ENCODE assay signal across 21 cellular contexts in genomic region chr18:23470620-23471387, GRCh38. TPM values are rescaled to one million over a fixed set of nuclear protein-coding genes. Genes with fewer than 3 reads are reported as not detected.
DNase-seq lines count a peak whose midpoint lies in the region; ATAC-seq and TF ChIP-seq lines count a peak whose summit lies in the region.
"Had no signal": no experiment of that assay in that cellular context is flagged by ENCODE, and none has a peak within 500 bp of the region (broad histone marks: within the 10 kb centered on the region; RNA-seq: fewer than 3 reads in every experiment).

No MANE protein-coding gene starts in this region.

- TSS peak; percentile 44 for BruUV-seq in Panc1 (replicated peaks; lab: Mats Ljungman, UMichigan)

- no peak overlapping the region for H3K4me3 Mint-ChIP-seq in activated naive CD8-positive, alpha-beta T cell treated with anti-CD3 and anti-CD28 coated beads for 36 hours
- H3K4me3 Mint-ChIP-seq in activated naive CD8-positive, alpha-beta T cell treated with anti-CD3 and anti-CD28 coated beads, Interleukin-2, amount 50 U/mL, for 24 hours, result no peak overlapping the region
- no peak overlapping the region for H3K4me3 Mint-ChIP-seq in type B pancreatic cell
- no peak overlapping the region for H3K4me3 Mint-ChIP-seq in activated CD8-positive, alpha-beta T cell treated with anti-CD3 and anti-CD28 coated beads for 36 hours
- H3K4me3 Mint-ChIP-seq: CD4-positive, alpha-beta memory T cell; H9 had no signal

- peak overlapping the region; percentile 44 for H3K27ac Mint-ChIP-seq in activated naive CD8-positive, alpha-beta T cell treated with anti-CD3 and anti-CD28 coated beads for 36 hours
- H3K27ac Mint-ChIP-seq in activated naive CD8-positive, alpha-beta T cell treated with anti-CD3 and anti-CD28 coated beads, Interleukin-2, amount 50 U/mL, for 24 hours, result no peak overlapping the region
- H3K27ac Mint-ChIP-seq in type B pancreatic cell, result peak overlapping the region; percentile 2
- no peak overlapping the region for H3K27ac Mint-ChIP-seq in activated CD8-positive, alpha-beta T cell treated with anti-CD3 and anti-CD28 coated beads for 36 hours
- H3K27ac Mint-ChIP-seq: H9 had no signal

- peaks cover 12% of the 10 kb centered on the region for H3K36me3 Mint-ChIP-seq in activated naive CD8-positive, alpha-beta T cell treated with anti-CD3 and anti-CD28 coated beads for 36 hours
- H3K36me3 Mint-ChIP-seq in activated naive CD8-positive, alpha-beta T cell treated with anti-CD3 and anti-CD28 coated beads, Interleukin-2, amount 50 U/mL, for 24 hours (ENCODE audit: low read depth), result peaks cover 36% of the 10 kb centered on the region
- peaks cover 21% of the 10 kb centered on the region for H3K36me3 Mint-ChIP-seq in type B pancreatic cell
- H3K36me3 Mint-ChIP-seq in activated CD8-positive, alpha-beta T cell treated with anti-CD3 and anti-CD28 coated beads for 36 hours (ENCODE audit: low read depth), result peaks cover 30% of the 10 kb centered on the region

- peaks cover 43% of the 10 kb centered on the region for H3K36me3 ChIP-seq in Panc1 (ENCODE audit: control insufficient read depth, insufficient read depth, low read length)

- H3K4me1 Mint-ChIP-seq in activated naive CD8-positive, alpha-beta T cell treated with anti-CD3 and anti-CD28 coated beads for 36 hours, result peaks cover 2% of the 10 kb centered on the region
- no peaks in the 10 kb centered on the region for H3K4me1 Mint-ChIP-seq in activated naive CD8-positive, alpha-beta T cell treated with anti-CD3 and anti-CD28 coated beads, Interleukin-2, amount 50 U/mL, for 24 hours
- no peaks in the 10 kb centered on the region for H3K4me1 Mint-ChIP-seq in type B pancreatic cell (ENCODE audit: unreplicated experiment)
- H3K4me1 Mint-ChIP-seq in activated CD8-positive, alpha-beta T cell treated with anti-CD3 and anti-CD28 coated beads for 36 hours (ENCODE audit: low read depth), result no peaks in the 10 kb centered on the region
- H3K4me1 Mint-ChIP-seq: H9 had no signal

- no peak overlapping the region for H3K27ac ChIP-seq in Panc1 (ENCODE audit: low read length)
- H3K27ac ChIP-seq: BLaER1 treated with 17β-estradiol and CSF1 and Interleukin-3, amounts not matched to agents 10 nM and 100 nM; SJSA1 had no signal

- H3K27me3 Mint-ChIP-seq in activated naive CD8-positive, alpha-beta T cell treated with anti-CD3 and anti-CD28 coated beads for 36 hours, result no peaks in the 10 kb centered on the region
- H3K27me3 Mint-ChIP-seq in activated naive CD8-positive, alpha-beta T cell treated with anti-CD3 and anti-CD28 coated beads, Interleukin-2, amount 50 U/mL, for 24 hours, result no peaks in the 10 kb centered on the region
- no peaks in the 10 kb centered on the region for H3K27me3 Mint-ChIP-seq in type B pancreatic cell
- H3K27me3 Mint-ChIP-seq in activated CD8-positive, alpha-beta T cell treated with anti-CD3 and anti-CD28 coated beads for 36 hours, result no peaks in the 10 kb centered on the region
- H3K27me3 Mint-ChIP-seq: CD4-positive, alpha-beta memory T cell had no signal

- no peak for DNase-seq in activated naive CD8-positive, alpha-beta T cell treated with anti-CD3 and anti-CD28 coated beads for 36 hours
- no peak for DNase-seq in activated naive CD8-positive, alpha-beta T cell treated with anti-CD3 and anti-CD28 coated beads, Interleukin-2, amount 50 U/mL, for 24 hours
- DNase-seq in Panc1 (ENCODE audit: low read depth, low spot score) (no peak), type B pancreatic cell (ENCODE audit: extremely low spot score, unreplicated experiment) (no peak)
- DNase-seq in activated CD4-positive, alpha-beta T cell treated with anti-CD3 and anti-CD28 coated beads, Interleukin-2, amount 50 U/mL, for 4 hours, result no peak
- DNase-seq in activated CD8-positive, alpha-beta T cell treated with anti-CD3 and anti-CD28 coated beads for 36 hours, result no peak
- DNase-seq: Caco-2; CD4-positive, alpha-beta memory T cell; DMS 273 treated with DMSO at 0.1 percent for 48 hours; DMS79 treated with DMSO at 0.1 percent for 48 hours; H9; IMR-90; NCI-H1417; NCI-H1694 treated with DMSO at 0.1 percent for 48 hours; NCI-H2081 treated with DMSO at 0.1 percent for 48 hours; NCI-H446; NCI-H526 had no signal

- H3K4me1 ChIP-seq in Panc1 (ENCODE audit: control insufficient read depth, insufficient read depth, low read length), result no peaks in the 10 kb centered on the region
- H3K4me1 ChIP-seq: Caco-2, SJSA1 had no signal

- no peak overlapping the region for H3K4me3 ChIP-seq in Panc1 (ENCODE audit: low read depth in 2 of 2, low read length in 2 of 2)
- H3K4me3 ChIP-seq: BLaER1 treated with 17β-estradiol and CSF1 and Interleukin-3, amounts not matched to agents 10 nM and 100 nM; SJSA1 had no signal

- TF ChIP-seq CTCF in Panc1 (IDR thresholded peaks at IDR 0.05), result no peak
- no peak for TF ChIP-seq CTCF in type B pancreatic cell (conservative IDR thresholded peaks at IDR 0.05)
- TF ChIP-seq CTCF in activated CD8-positive, alpha-beta T cell treated with anti-CD3 and anti-CD28 coated beads for 36 hours (IDR thresholded peaks at IDR 0.05), result no peak

- CTCF ChIA-PET in Panc1 (lab: Charles Lee), result no interaction called here
- CTCF ChIA-PET in activated CD8-positive, alpha-beta T cell treated with anti-CD3 and anti-CD28 coated beads for 36 hours (lab: Charles Lee), result interaction anchor here (0.8 kb wide), 1 partner anchor 17 kb away, joined by 3 read pairs; no protein-coding TSS in a partner anchor

- intact Hi-C loops in Panc1 (cut with micrococcal nuclease; ENCODE audit: unreplicated experiment), result no loop called here
- intact Hi-C loops in activated CD8-positive, alpha-beta T cell treated with anti-CD3 and anti-CD28 coated beads for 36 hours (cut with micrococcal nuclease), result no loop called here

- H3K9me3 Mint-ChIP-seq in activated naive CD8-positive, alpha-beta T cell treated with anti-CD3 and anti-CD28 coated beads for 36 hours, result no peaks in the 10 kb centered on the region
- no peaks in the 10 kb centered on the region for H3K9me3 Mint-ChIP-seq in activated naive CD8-positive, alpha-beta T cell treated with anti-CD3 and anti-CD28 coated beads, Interleukin-2, amount 50 U/mL, for 24 hours
- H3K9me3 Mint-ChIP-seq in type B pancreatic cell, result no peaks in the 10 kb centered on the region
- H3K9me3 Mint-ChIP-seq in activated CD8-positive, alpha-beta T cell treated with anti-CD3 and anti-CD28 coated beads for 36 hours, result no peaks in the 10 kb centered on the region
- H3K9me3 Mint-ChIP-seq: CD4-positive, alpha-beta memory T cell; H9 had no signal

- H3K27me3 ChIP-seq in Panc1 (ENCODE audit: control insufficient read depth, insufficient read depth, low read length), result no peaks in the 10 kb centered on the region
- H3K27me3 ChIP-seq: BLaER1 treated with 17β-estradiol and CSF1 and Interleukin-3, amounts not matched to agents 10 nM and 100 nM; SJSA1 had no signal

- in situ Hi-C loops in Panc1 (cut with HindIII; ENCODE audit: low pct_unique_long_range_greater_than_20kb, low sequenced_read_pairs), result no loop called here

- H3K9me3 ChIP-seq in Panc1 (ENCODE audit: control insufficient read depth, insufficient read depth, low read depth, low read length), result no peaks in the 10 kb centered on the region
- H3K9me3 ChIP-seq: BLaER1 treated with 17β-estradiol and CSF1 and Interleukin-3, amounts not matched to agents 10 nM and 100 nM; Caco-2; SJSA1 had no signal

- no peak for ATAC-seq in activated naive CD8-positive, alpha-beta T cell treated with anti-CD3 and anti-CD28 coated beads, Interleukin-2, amount 50 U/mL, for 24 hours
- ATAC-seq in Panc1 (no peak), esophagus mucosa (peak; percentile 14)
- ATAC-seq in activated CD8-positive, alpha-beta T cell treated with anti-CD3 and anti-CD28 coated beads for 36 hours, result no peak
- ATAC-seq: Right ventricle myocardium inferior had no signal

- POLR2A ChIA-PET in Panc1 (lab: Charles Lee), result no interaction called here
- POLR2A ChIA-PET in activated CD8-positive, alpha-beta T cell treated with anti-CD3 and anti-CD28 coated beads for 36 hours (lab: Charles Lee), result no interaction called here

RNA-seq across cellular contexts. Expression of gene RIOK3, which starts 17.7 kb away (rescaled TPM):
- total RNA-seq in activated naive CD8-positive, alpha-beta T cell treated with anti-CD3 and anti-CD28 coated beads for 36 hours, result 10 to 100 TPM; 52.4 to 61.0 TPM
- total RNA-seq in Panc1 (2021; ENCODE audit: unreplicated experiment) (74.7 TPM), esophagus mucosa (119 TPM), type B pancreatic cell (ENCODE audit: low replicate concordance) (46.7 and 86.3 TPM in 2 replicates)
- polyA plus RNA-seq in Panc1 (2012; ENCODE audit: insufficient read length), result 44.8 TPM
- 10 to 100 TPM; 74.7 to 81.3 TPM for total RNA-seq in activated CD8-positive, alpha-beta T cell treated with anti-CD3 and anti-CD28 coated beads for 36 hours

RNA-seq across cellular contexts. Expression of gene RMC1, which starts 32.5 kb away (rescaled TPM):
- total RNA-seq in activated naive CD8-positive, alpha-beta T cell treated with anti-CD3 and anti-CD28 coated beads for 36 hours, result 10 to 100 TPM; 29.7 to 30.8 TPM
- total RNA-seq in Panc1 (2021; ENCODE audit: unreplicated experiment) (57.4 TPM), esophagus mucosa (17.4 TPM), type B pancreatic cell (ENCODE audit: low replicate concordance) (25.0 and 33.0 TPM in 2 replicates)
- polyA plus RNA-seq in Panc1 (2012; ENCODE audit: insufficient read length), result 34.1 TPM
- total RNA-seq in activated CD8-positive, alpha-beta T cell treated with anti-CD3 and anti-CD28 coated beads for 36 hours, result 10 to 100 TPM; 26.1 to 28.5 TPM

Comparison
In these comparisons a context has a peak if more than half of its experiments do, and no peak if none do; other contexts are left out.
1. H3K27ac Mint-ChIP-seq: peak in activated naive CD8-positive, alpha-beta T cell treated with anti-CD3 and anti-CD28 coated beads for 36 hours (single experiment) and type B pancreatic cell (single experiment); none in activated naive CD8-positive, alpha-beta T cell treated with anti-CD3 and anti-CD28 coated beads, Interleukin-2, amount 50 U/mL, for 24 hours (single experiment) and activated CD8-positive, alpha-beta T cell treated with anti-CD3 and anti-CD28 coated beads for 36 hours (single experiment).